1 cellular context compared by ENCODE assay signal in genomic region chr5:10354048-10354872, GRCh38.
TF ChIP-seq lines count a peak whose summit lies in the region.

No MANE protein-coding gene starts in this region.

TF ChIP-seq in H1, 55 proteins besides CTCF, POLR2A, EP300 and RAD21 (continued from another document):
- TF ChIP-seq PHF8 (conservative IDR thresholded peaks at IDR 0.05; ENCODE audit: low read depth, low read length) (peak; percentile 54; the same call in 1 of the 2 replicates), ASH2L (IDR thresholded peaks at IDR 0.05; ENCODE audit: low read length) (peak; percentile 53), EGR1 (IDR thresholded peaks at IDR 0.05; ENCODE audit: borderline replicate concordance, low read depth, low read length) (no peak), HDAC2 (IDR thresholded peaks at IDR 0.05; ENCODE audit: borderline replicate concordance in 1 of 2, low read depth in 2 of 2, low read length in 2 of 2) (no peak), SIN3A (conservative IDR thresholded peaks at IDR 0.05 in 1 of 2, IDR thresholded peaks at IDR 0.05 in 1 of 2; ENCODE audit: low read depth in 1 of 2, low read length in 2 of 2) (peak in 1 of 2 experiments; percentile 40; a peak in 2 of 4 replicates), CBX5 (IDR thresholded peaks at IDR 0.05; ENCODE audit: low read depth, low read length) (no peak), FOSL1 (IDR thresholded peaks at IDR 0.05; ENCODE audit: insufficient read depth, low read depth, low read length) (no peak), KDM1A (IDR thresholded peaks at IDR 0.05; ENCODE audit: borderline replicate concordance, low read length) (no peak), BRCA1 (IDR thresholded peaks at IDR 0.05; ENCODE audit: low read depth, low read length) (no peak), BCL11A (IDR thresholded peaks at IDR 0.05; ENCODE audit: low read depth in 2 of 2, low read length in 2 of 2) (no peak), SRF (IDR thresholded peaks at IDR 0.05; ENCODE audit: low read depth, low read length) (no peak), BACH1 (IDR thresholded peaks at IDR 0.05; ENCODE audit: low read length) (no peak), RFX5 (IDR thresholded peaks at IDR 0.05; ENCODE audit: borderline replicate concordance, low read depth, low read length) (no peak)
